In genomic region chr1:109397451-109398342, GRCh38 we compare ENCODE assay signal across 8 cellular contexts. TPM values are rescaled to one million over a fixed set of nuclear protein-coding genes. Genes with fewer than 3 reads are reported as not detected.
DNase-seq lines count a peak whose midpoint lies in the region; ATAC-seq and TF ChIP-seq lines count a peak whose summit lies in the region.

TSS of gene SORT1 (minus strand) at chr1:109397918. CDS start at chr1:109397892, 26 bp downstream.

- H3K36me3 Mint-ChIP-seq in T-cell: peaks cover 7% of the 10 kb centered on the region

- peak within 1 kb of the TSS; percentile 78 to 86 (median 80) for H3K4me3 Mint-ChIP-seq in T-cell

- 0 to 1% (median 1%) methylated on average over 5 to 121 of the region's 121 CpGs for WGBS in adrenal gland, 4 donors
- 1% methylated on average over 30 to 121 of the region's 121 CpGs for WGBS in ovary, 3 donors
- under 1% methylated on average over 121 of the region's 121 CpGs for WGBS in thymus

- peaks cover 34 to 45% of the 10 kb centered on the region in 2 donors for H3K27me3 Mint-ChIP-seq in T-cell

- H3K27me3 ChIP-seq in adrenal gland (no peaks in the 10 kb centered on the region), cardiac muscle cell (no peaks in the 10 kb centered on the region), ovary (no peaks in the 10 kb centered on the region), thymus (ENCODE audit: control insufficient read depth, insufficient read depth) (peaks cover 3% of the 10 kb centered on the region)

- peak; percentile 90 for DNase-seq in EH (ENCODE audit: low read depth)
- DNase-seq in HEK293T (ENCODE audit: extremely low spot score): peak; percentile 93
- DNase-seq in NCI-H128 (lab: John Stamatoyannopoulos, UW; ENCODE audit: unreplicated experiment): peak; percentile 93
- peak; percentile 12 to 64 (median 44) for DNase-seq in T-cell
- DNase-seq in adrenal gland: peak; percentile 78 to 93 (median 85)
- peak; percentile 87 to 98 for DNase-seq in cardiac muscle cell (ENCODE audit: low read depth in 1 of 2, low spot score in 1 of 2)
- peak; percentile 48 to 76 (median 65) for DNase-seq in ovary

- no peaks in the 10 kb centered on the region for H3K9me3 Mint-ChIP-seq in T-cell

- H3K9me3 ChIP-seq in adrenal gland (replicated peaks in 1 of 3) (no peaks in the 10 kb centered on the region), cardiac muscle cell (ENCODE audit: low read depth) (no peaks in the 10 kb centered on the region), ovary (no peaks in the 10 kb centered on the region), thymus (ENCODE audit: control insufficient read depth) (no peaks in the 10 kb centered on the region)

- H3K36me3 ChIP-seq in adrenal gland (replicated peaks in 1 of 2) (peaks cover 0 to 13% of the 10 kb centered on the region in 2 donors), cardiac muscle cell (peaks cover 5% of the 10 kb centered on the region), ovary (no peaks in the 10 kb centered on the region), thymus (ENCODE audit: control insufficient read depth, insufficient read depth) (peaks cover 4% of the 10 kb centered on the region)

- H3K27ac Mint-ChIP-seq in T-cell: no peak within 1 kb of the TSS

- TF ChIP-seq EP300 in ovary (IDR thresholded peaks at IDR 0.05): no peak

- intact Hi-C loops in adrenal gland (cut with DNase I) (loop anchor here (2.0 to 5.0 kb wide), 3 partner anchors 121 to 135 kb away; no protein-coding TSS in a partner anchor), ovary (cut with DNase I) (loop anchor here (2.0 to 5.0 kb wide), 5 partner anchors 115 to 135 kb away; partner anchors contain the start of gene PSRC1 (in 1 of the 4))

- peak within 1 kb of the TSS in 3 of 5 donors; percentile 17 to 78 (median 18) for H3K27ac ChIP-seq in adrenal gland
- peak within 1 kb of the TSS; percentile 79 for H3K27ac ChIP-seq in cardiac muscle cell
- H3K27ac ChIP-seq in ovary: no peak within 1 kb of the TSS
- no peak within 1 kb of the TSS for H3K27ac ChIP-seq in thymus (ENCODE audit: low read depth)

- peak; percentile 91 to 99 (median 94) for ATAC-seq in T-cell (replicated peaks in 1 of 4)

- CTCF ChIA-PET in HEK293T (lab: Yijun Ruan, JAX): interaction anchor here (0.6 to 3.9 kb wide), 17 partner anchors 10 to 200 kb away, joined by 3 to 47 read pairs (median 6); partner anchors contain the start of genes PSMA5 and PSRC1
- CTCF ChIA-PET in T-cell (lab: Charles Lee): interaction anchor here (0.6 to 4.6 kb wide), 9 partner anchors 8 to 306 kb away, joined by 3 to 40 read pairs (median 5); partner anchors contain the start of gene PSRC1 (in 1 of the 2)

- peak within 1 kb of the TSS; percentile 26 to 84 (median 41) for H3K4me3 ChIP-seq in adrenal gland
- H3K4me3 ChIP-seq in cardiac muscle cell: peak within 1 kb of the TSS; percentile 51
- peak within 1 kb of the TSS; percentile 55 for H3K4me3 ChIP-seq in ovary
- H3K4me3 ChIP-seq in thymus (ENCODE audit: low read length): peak within 1 kb of the TSS; percentile 81

- H3K4me1 ChIP-seq in adrenal gland (replicated peaks in 1 of 2) (peaks cover 9 to 57% of the 10 kb centered on the region in 2 donors), cardiac muscle cell (ENCODE audit: low read depth) (peaks cover 39% of the 10 kb centered on the region), ovary (ENCODE audit: insufficient read depth) (peaks cover 4% of the 10 kb centered on the region), thymus (ENCODE audit: control insufficient read depth, insufficient read depth, low read length) (peaks cover 5% of the 10 kb centered on the region)

- POLR2A ChIA-PET in HEK293T (lab: Yijun Ruan, JAX) (interaction anchor here (0.7 to 4.0 kb wide), 21 partner anchors 8 to 298 kb away, joined by 3 to 28 read pairs (median 4); partner anchors contain the start of genes PSMA5 and PSRC1), T-cell (lab: Charles Lee) (interaction anchor here in 1 of 2 donors (0.6 kb wide), 2 partner anchors 107 to 112 kb away, joined by 3 to 8 read pairs; no protein-coding TSS in a partner anchor)

- peak in 1 of 2 donors; percentile 70 for TF ChIP-seq POLR2A in adrenal gland (IDR thresholded peaks at IDR 0.05)
- TF ChIP-seq POLR2A in ovary (IDR thresholded peaks at IDR 0.05): no peak

- peaks cover 11 to 21% (median 20%) of the 10 kb centered on the region in 3 donors for H3K4me1 Mint-ChIP-seq in T-cell

- TF ChIP-seq CTCF in adrenal gland (IDR thresholded peaks at IDR 0.05): peak in 2 of 6 experiments; percentile 5 to 29
- TF ChIP-seq CTCF in cardiac muscle cell (IDR thresholded peaks at IDR 0.05; ENCODE audit: low read depth, low read length): no peak
- no peak for TF ChIP-seq CTCF in ovary (IDR thresholded peaks at IDR 0.05)

TF ChIP-seq in HEK293T, 16 proteins besides CTCF, POLR2A, EP300 and RAD21:
- TF ChIP-seq ARNT (IDR thresholded peaks at IDR 0.05) (no peak), HDGF (IDR thresholded peaks at IDR 0.05; ENCODE audit: borderline replicate concordance) (no peak), BHLHE40 (IDR thresholded peaks at IDR 0.05; ENCODE audit: borderline replicate concordance) (no peak), TARDBP (IDR thresholded peaks at IDR 0.05) (no peak), PKNOX1 (IDR thresholded peaks at IDR 0.05) (peak; percentile 99), FOXA1 (IDR thresholded peaks at IDR 0.05) (no peak), SUZ12 (IDR thresholded peaks at IDR 0.05) (no peak), CTBP1 (IDR thresholded peaks at IDR 0.05; ENCODE audit: borderline replicate concordance) (no peak), L3MBTL2 (conservative IDR thresholded peaks at IDR 0.05) (peak; percentile 23; the same call in 1 of the 2 replicates), FOXM1 (IDR thresholded peaks at IDR 0.05; ENCODE audit: borderline replicate concordance) (peak; percentile 33), LEF1 (IDR thresholded peaks at IDR 0.05; ENCODE audit: borderline replicate concordance) (no peak; the same call in 1 of the 2 replicates)

RNA-seq across cellular contexts. Expression of gene SORT1, which starts in this region (rescaled TPM):
- total RNA-seq in T-cell (1 to 10 TPM in 4 of 5 donors, under 1 TPM in 1; 0.82 to 2.9 (median 1.5) TPM), adrenal gland (10 to 100 TPM; 27.3 to 56.8 (median 42.2) TPM), cardiac muscle cell (25.0 and 25.9 TPM in 2 replicates), ovary (10 to 100 TPM in 4 of 7 donors, 1 to 10 TPM in 3; 4.3 to 37.0 (median 16.0) TPM)
- polyA plus RNA-seq in adrenal gland (10 to 100 TPM; 13.4 to 14.6 (median 14.2) TPM), cardiac muscle cell (27.6 and 35.8 TPM in 2 replicates), ovary (10 to 100 TPM in 1 of 2 donors, 1 to 10 TPM in 1; 7.9 to 32.2 TPM), thymus (10.3 TPM)

Comparison
In these comparisons a context has a peak if more than half of its experiments do, and no peak if none do; other contexts are left out.
1. H3K27ac ChIP-seq: peak in adrenal gland (3 of 5) and cardiac muscle cell (single experiment); none in ovary (0 of 2) and thymus (single experiment).
2. Peak in every context shown above with its lines, with median percentiles within 50 percentile points of each other: DNase-seq and H3K4me3 ChIP-seq.